ENCODE assay signal across 19 cellular contexts in the genomic region with DNA sequence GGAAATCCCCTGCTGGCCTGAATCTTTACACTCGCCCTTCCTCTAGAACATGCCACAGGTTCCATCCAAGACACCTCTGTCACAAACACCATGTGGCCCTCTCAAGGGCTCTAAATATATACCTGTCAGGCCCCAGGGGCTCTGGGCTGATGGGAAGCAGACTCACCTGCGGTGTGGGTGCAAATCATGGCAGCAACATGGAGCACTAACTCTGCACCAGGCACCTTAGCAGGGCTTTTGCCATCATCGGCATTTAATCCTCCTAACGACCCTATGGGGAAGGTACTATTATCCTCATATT.
"Had no signal": no experiment of that assay in that cellular context is flagged by ENCODE, and none has a peak within 500 bp of the region (broad histone marks: within the 10 kb centered on the region; RNA-seq: fewer than 3 reads in every experiment).

No MANE protein-coding gene starts in this region.

- H3K27ac ChIP-seq: ascending aorta, tibial artery had no signal

- H3K9me3 Mint-ChIP-seq: activated CD4-positive, alpha-beta T cell treated with anti-CD3 and anti-CD28 coated beads, Interleukin-2, amount 10 ng/mL, durations not matched to agents 24 days and 14 days; activated naive CD4-positive, alpha-beta T cell treated with anti-CD3 and anti-CD28 coated beads, Interleukin-2, amount 50 U/mL, for 24 hours; dendritic cell treated with granulocyte-macrophage colony-stimulating factor and Interleukin-4, amounts not matched to agents 40 ng/mL and 50 ng/mL, for 4 days; neural crest cell had no signal

- H3K4me3 Mint-ChIP-seq: activated CD4-positive, alpha-beta T cell treated with anti-CD3 and anti-CD28 coated beads, Interleukin-2, amount 10 ng/mL, durations not matched to agents 24 days and 14 days; activated naive CD4-positive, alpha-beta T cell treated with anti-CD3 and anti-CD28 coated beads, Interleukin-2, amount 50 U/mL, for 24 hours; dendritic cell treated with granulocyte-macrophage colony-stimulating factor and Interleukin-4, amounts not matched to agents 40 ng/mL and 50 ng/mL, for 4 days; naive B cell; neural crest cell had no signal

- ATAC-seq: stimulated activated naive CD8-positive, alpha-beta T cell treated with anti-CD3 and anti-CD28 coated beads, Interleukin-15, Interleukin-2, amounts not matched to agents 100 U/mL and 50 U/mL, for 24 hours had no signal

- H3K4me3 ChIP-seq: ascending aorta, esophagus squamous epithelium, tibial artery had no signal

- H3K27me3 Mint-ChIP-seq: activated CD4-positive, alpha-beta T cell treated with anti-CD3 and anti-CD28 coated beads, Interleukin-2, amount 10 ng/mL, durations not matched to agents 24 days and 14 days; activated naive CD4-positive, alpha-beta T cell treated with anti-CD3 and anti-CD28 coated beads, Interleukin-2, amount 50 U/mL, for 24 hours had no signal

- H3K27ac Mint-ChIP-seq: activated CD4-positive, alpha-beta T cell treated with anti-CD3 and anti-CD28 coated beads, Interleukin-2, amount 10 ng/mL, durations not matched to agents 24 days and 14 days; activated naive CD4-positive, alpha-beta T cell treated with anti-CD3 and anti-CD28 coated beads, Interleukin-2, amount 50 U/mL, for 24 hours; dendritic cell treated with granulocyte-macrophage colony-stimulating factor and Interleukin-4, amounts not matched to agents 40 ng/mL and 50 ng/mL, for 4 days; naive B cell had no signal

- H3K27me3 ChIP-seq: ascending aorta, esophagus squamous epithelium, tibial artery had no signal

- H3K36me3 ChIP-seq: ascending aorta, esophagus squamous epithelium, tibial artery had no signal

- DNase-seq: activated CD4-positive, alpha-beta T cell treated with anti-CD3 and anti-CD28 coated beads, Interleukin-2, amount 10 ng/mL, durations not matched to agents 24 days and 14 days; activated CD8-positive, alpha-beta memory T cell treated with anti-CD3 and anti-CD28 coated beads, Interleukin-2, amount 50 U/mL, for 48 hours; activated effector memory CD4-positive, alpha-beta T cell treated with Interleukin-2 at 50 U/mL for 16 hours; activated T-cell treated with anti-CD3 and anti-CD28 coated beads, Interleukin-2, amount 50 U/mL, for 48 hours; cerebellar nuclear complex; effector CD8-positive, alpha-beta T cell; esophagus squamous epithelium; hippocampal formation; naive B cell; stimulated activated CD4-positive, alpha-beta T cell treated with anti-CD3 and anti-CD28 coated beads, Interleukin-2, amount 100 ng/mL, for 24 hours; stimulated activated naive CD8-positive, alpha-beta T cell treated with anti-CD3 and anti-CD28 coated beads, Interleukin-15, Interleukin-2, amounts not matched to agents 100 U/mL and 50 U/mL, for 24 hours; substantia nigra; T-helper 1 cell; T-helper 9 cell had no signal

- H3K4me1 Mint-ChIP-seq: activated CD4-positive, alpha-beta T cell treated with anti-CD3 and anti-CD28 coated beads, Interleukin-2, amount 10 ng/mL, durations not matched to agents 24 days and 14 days; activated naive CD4-positive, alpha-beta T cell treated with anti-CD3 and anti-CD28 coated beads, Interleukin-2, amount 50 U/mL, for 24 hours had no signal

- H3K36me3 Mint-ChIP-seq: activated naive CD4-positive, alpha-beta T cell treated with anti-CD3 and anti-CD28 coated beads, Interleukin-2, amount 50 U/mL, for 24 hours; naive B cell had no signal

- H3K9me3 ChIP-seq: ascending aorta, esophagus squamous epithelium, tibial artery had no signal
